8 cellular contexts compared by ENCODE assay signal in genomic region chr5:143002459-143003327, GRCh38.
DNase-seq lines count a peak whose midpoint lies in the region; ATAC-seq and TF ChIP-seq lines count a peak whose summit lies in the region.

No MANE protein-coding gene starts in this region.

- H4K20me1 ChIP-seq in OCI-LY7 (ENCODE audit: insufficient read depth, low read length): no peaks in the 10 kb centered on the region

- POLR2A ChIA-PET in CD4-positive, alpha-beta memory T cell (lab: Charles Lee; ENCODE audit: partially characterized antibody): interaction anchor here (0.5 to 6.7 kb wide), 41 partner anchors 8 to 1189 kb away, joined by 3 to 118 read pairs (median 6); partner anchors contain the start of genes ARHGAP26, KCTD16, NR3C1 and YIPF5
- POLR2A ChIA-PET in OCI-LY7 (lab: Charles Lee): interaction anchor here (0.7 to 1.8 kb wide), 11 partner anchors 9 to 829 kb away, joined by 3 to 13 read pairs (median 4); no protein-coding TSS in a partner anchor

- no peaks in the 10 kb centered on the region for H3K9me2 ChIP-seq in OCI-LY7 (ENCODE audit: insufficient read depth, low read length)

- H3K36me3 Mint-ChIP-seq in CD4-positive, alpha-beta memory T cell: no peaks in the 10 kb centered on the region

- no peaks in the 10 kb centered on the region for H3K79me2 ChIP-seq in OCI-LY7 (ENCODE audit: insufficient read depth, low read depth, low read length)

- no peak overlapping the region for H3K4me3 ChIP-seq in CD4-positive, alpha-beta memory T cell (ENCODE audit: low read length in 2 of 2)
- H3K4me3 ChIP-seq in OCI-LY7 (ENCODE audit: low read depth, low read length, poor library complexity, severe bottlenecking): no peak overlapping the region
- no peak overlapping the region for H3K4me3 ChIP-seq in cardiac muscle cell

- TF ChIP-seq CTCF in OCI-LY7 (conservative IDR thresholded peaks at IDR 0.05; ENCODE audit: low read length): peak; percentile 75
- TF ChIP-seq CTCF in cardiac muscle cell (IDR thresholded peaks at IDR 0.05; ENCODE audit: low read depth, low read length): peak; percentile 50

- H3K9me3 ChIP-seq in CD4-positive, alpha-beta memory T cell (ENCODE audit: control insufficient read depth in 1 of 2, low read length in 2 of 2): no peaks in the 10 kb centered on the region
- H3K9me3 ChIP-seq in OCI-LY7 (ENCODE audit: low read length) (no peaks in the 10 kb centered on the region), cardiac muscle cell (ENCODE audit: low read depth) (no peaks in the 10 kb centered on the region)

- no peaks in the 10 kb centered on the region for H3K36me3 ChIP-seq in CD4-positive, alpha-beta memory T cell (ENCODE audit: insufficient read depth, low read length)
- H3K36me3 ChIP-seq in OCI-LY7 (ENCODE audit: insufficient read depth, low read length): no peaks in the 10 kb centered on the region
- no peaks in the 10 kb centered on the region for H3K36me3 ChIP-seq in cardiac muscle cell

- no peaks in the 10 kb centered on the region for H3K27me3 Mint-ChIP-seq in CD4-positive, alpha-beta memory T cell

- intact Hi-C loops in CD4-positive, alpha-beta memory T cell (cut with micrococcal nuclease): loop anchor here (1.0 to 10.0 kb wide), 9 partner anchors 26 to 1186 kb away; partner anchors contain the start of genes ARHGAP26, KCTD16, NR3C1 and YIPF5
- intact Hi-C loops in OCI-LY7 (cut with micrococcal nuclease; ENCODE audit: unreplicated experiment): loop anchor here (2.0 to 10.0 kb wide), 3 partner anchors 402 to 1182 kb away; no protein-coding TSS in a partner anchor
- intact Hi-C loops in sciatic nerve (cut with DNase I): loop anchor here (10.0 kb wide), 1 partner anchor 822 kb away; no protein-coding TSS in a partner anchor

- no TSS peak for BruUV-seq in OCI-LY7 (replicated peaks; lab: Mats Ljungman, UMichigan)

- peaks cover 54% of the 10 kb centered on the region for H3K4me1 ChIP-seq in CD4-positive, alpha-beta memory T cell (ENCODE audit: insufficient read depth, low read length)
- H3K4me1 ChIP-seq in OCI-LY7 (ENCODE audit: insufficient read depth, low read length, poor library complexity, severe bottlenecking): peaks cover 47% of the 10 kb centered on the region
- H3K4me1 ChIP-seq in cardiac muscle cell (ENCODE audit: low read depth): peaks cover 11% of the 10 kb centered on the region

- H3K27ac Mint-ChIP-seq in CD4-positive, alpha-beta memory T cell: peak overlapping the region; percentile 87 to 98 (median 96)

- peak overlapping the region; percentile 87 for H2AFZ ChIP-seq in OCI-LY7 (ENCODE audit: low read length)

- peak overlapping the region; percentile 40 to 79 (median 61) for H3K4me3 Mint-ChIP-seq in CD4-positive, alpha-beta memory T cell

- peak overlapping the region; percentile 77 for H3K27ac ChIP-seq in CD4-positive, alpha-beta memory T cell (ENCODE audit: low read depth, low read length)
- H3K27ac ChIP-seq in OCI-LY7 (ENCODE audit: low read depth, low read length, poor library complexity, severe bottlenecking) (peak overlapping the region; percentile 60), cardiac muscle cell (no peak overlapping the region)

- peak; percentile 65 for ATAC-seq in GM19025 (IDR thresholded peaks at IDR 0.05; ENCODE audit: low read depth, unreplicated experiment)
- peak; percentile 73 for ATAC-seq in HG03139 (IDR thresholded peaks at IDR 0.05; ENCODE audit: unreplicated experiment)
- peak; percentile 87 for ATAC-seq in sciatic nerve

- peaks cover 46 to 76% (median 57%) of the 10 kb centered on the region in 4 donors for H3K4me1 Mint-ChIP-seq in CD4-positive, alpha-beta memory T cell

- peaks cover 0 to 3% (median 0%) of the 10 kb centered on the region in 8 donors for H3K9me3 Mint-ChIP-seq in CD4-positive, alpha-beta memory T cell

- DNase-seq in CD4-positive, alpha-beta memory T cell: peak; percentile 72 to 88 (median 75)
- peak; percentile 91 for DNase-seq in OCI-LY7 (ENCODE audit: low spot score)
- DNase-seq in activated naive CD4-positive, alpha-beta T cell treated with anti-CD3 and anti-CD28 coated beads, Interleukin-2, amount 50 U/mL, for 16 hours: peak; percentile 52
- DNase-seq in cardiac muscle cell (ENCODE audit: low read depth in 1 of 2, low spot score in 1 of 2): peak in 1 of 2 donors; percentile 98
- DNase-seq in sciatic nerve (ENCODE audit: low spot score): no peak
- no peak for DNase-seq in effector CD8-positive, alpha-beta T cell (lab: John Stamatoyannopoulos, UW)

- peak overlapping the region; percentile 50 for H3K4me2 ChIP-seq in OCI-LY7 (ENCODE audit: low read length)

- no peaks in the 10 kb centered on the region for H3K27me3 ChIP-seq in CD4-positive, alpha-beta memory T cell (ENCODE audit: insufficient read depth, low read length)
- H3K27me3 ChIP-seq in cardiac muscle cell: no peaks in the 10 kb centered on the region

- CTCF ChIA-PET in CD4-positive, alpha-beta memory T cell (lab: Charles Lee; ENCODE audit: partially characterized antibody): interaction anchor here (0.8 to 4.1 kb wide), 36 partner anchors 10 to 1189 kb away, joined by 3 to 37 read pairs (median 6); partner anchors contain the start of gene NR3C1
- CTCF ChIA-PET in OCI-LY7 (lab: Charles Lee; ENCODE audit: unreplicated experiment): interaction anchor here (0.6 to 0.8 kb wide), 2 partner anchors 21 to 723 kb away, joined by 3 read pairs; no protein-coding TSS in a partner anchor

Comparison
In these comparisons a context has a peak if more than half of its experiments do, and no peak if none do; other contexts are left out.
1. DNase-seq: peak in CD4-positive, alpha-beta memory T cell (5 of 5), OCI-LY7 (single experiment) and activated naive CD4-positive, alpha-beta T cell treated with anti-CD3 and anti-CD28 coated beads, Interleukin-2, amount 50 U/mL, for 16 hours (single experiment); none in sciatic nerve (single experiment) and effector CD8-positive, alpha-beta T cell (single experiment).
2. Peak in every context shown above with its lines, with median percentiles within 50 percentile points of each other: ATAC-seq.